ENCODE assay signal across 1 cellular context in the genomic region with DNA sequence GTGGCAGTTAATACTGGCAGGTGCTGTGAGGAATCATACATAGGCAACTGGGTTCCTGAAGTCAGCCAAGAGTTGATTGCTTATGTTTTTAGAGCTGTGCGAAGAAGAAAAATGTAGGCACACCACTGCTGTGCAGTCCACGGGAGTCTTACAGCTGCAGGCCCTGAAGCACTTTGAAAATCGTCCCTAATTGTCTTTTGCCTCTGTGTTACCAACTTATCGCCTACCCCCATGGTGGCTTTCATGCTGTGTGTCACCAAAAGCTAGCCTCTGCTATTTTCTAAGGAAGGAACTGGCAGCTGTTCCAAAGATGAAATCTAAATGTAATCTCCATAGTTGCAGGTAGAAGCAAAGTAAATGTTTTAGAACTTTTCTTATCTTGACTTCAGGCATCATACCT.
TF ChIP-seq lines count a peak whose summit lies in the region.

No MANE protein-coding gene starts in this region.

TF ChIP-seq in SK-N-SH treated with all-trans-retinoic acid at 6 μM for 48 hours, 23 proteins besides CTCF, POLR2A, EP300 and RAD21 (continued from another document):
- TF ChIP-seq, protein P1, sequence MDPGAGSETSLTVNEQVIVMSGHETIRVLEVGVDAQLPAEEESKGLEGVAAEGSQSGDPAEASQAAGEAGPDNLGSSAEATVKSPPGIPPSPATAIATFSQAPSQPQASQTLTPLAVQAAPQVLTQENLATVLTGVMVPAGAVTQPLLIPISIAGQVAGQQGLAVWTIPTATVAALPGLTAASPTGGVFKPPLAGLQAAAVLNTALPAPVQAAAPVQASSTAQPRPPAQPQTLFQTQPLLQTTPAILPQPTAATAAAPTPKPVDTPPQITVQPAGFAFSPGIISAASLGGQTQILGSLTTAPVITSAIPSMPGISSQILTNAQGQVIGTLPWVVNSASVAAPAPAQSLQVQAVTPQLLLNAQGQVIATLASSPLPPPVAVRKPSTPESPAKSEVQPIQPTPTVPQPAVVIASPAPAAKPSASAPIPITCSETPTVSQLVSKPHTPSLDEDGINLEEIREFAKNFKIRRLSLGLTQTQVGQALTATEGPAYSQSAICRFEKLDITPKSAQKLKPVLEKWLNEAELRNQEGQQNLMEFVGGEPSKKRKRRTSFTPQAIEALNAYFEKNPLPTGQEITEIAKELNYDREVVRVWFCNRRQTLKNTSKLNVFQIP (CRISPR knock-in tag; IDR thresholded peaks at IDR 0.05; ENCODE audit: borderline replicate concordance, low read depth): no peak
- TF ChIP-seq ISL1 (CRISPR knock-in tag; IDR thresholded peaks at IDR 0.05): no peak
- TF ChIP-seq CSDC2 (CRISPR knock-in tag; IDR thresholded peaks at IDR 0.05): no peak
- TF ChIP-seq, protein P2, sequence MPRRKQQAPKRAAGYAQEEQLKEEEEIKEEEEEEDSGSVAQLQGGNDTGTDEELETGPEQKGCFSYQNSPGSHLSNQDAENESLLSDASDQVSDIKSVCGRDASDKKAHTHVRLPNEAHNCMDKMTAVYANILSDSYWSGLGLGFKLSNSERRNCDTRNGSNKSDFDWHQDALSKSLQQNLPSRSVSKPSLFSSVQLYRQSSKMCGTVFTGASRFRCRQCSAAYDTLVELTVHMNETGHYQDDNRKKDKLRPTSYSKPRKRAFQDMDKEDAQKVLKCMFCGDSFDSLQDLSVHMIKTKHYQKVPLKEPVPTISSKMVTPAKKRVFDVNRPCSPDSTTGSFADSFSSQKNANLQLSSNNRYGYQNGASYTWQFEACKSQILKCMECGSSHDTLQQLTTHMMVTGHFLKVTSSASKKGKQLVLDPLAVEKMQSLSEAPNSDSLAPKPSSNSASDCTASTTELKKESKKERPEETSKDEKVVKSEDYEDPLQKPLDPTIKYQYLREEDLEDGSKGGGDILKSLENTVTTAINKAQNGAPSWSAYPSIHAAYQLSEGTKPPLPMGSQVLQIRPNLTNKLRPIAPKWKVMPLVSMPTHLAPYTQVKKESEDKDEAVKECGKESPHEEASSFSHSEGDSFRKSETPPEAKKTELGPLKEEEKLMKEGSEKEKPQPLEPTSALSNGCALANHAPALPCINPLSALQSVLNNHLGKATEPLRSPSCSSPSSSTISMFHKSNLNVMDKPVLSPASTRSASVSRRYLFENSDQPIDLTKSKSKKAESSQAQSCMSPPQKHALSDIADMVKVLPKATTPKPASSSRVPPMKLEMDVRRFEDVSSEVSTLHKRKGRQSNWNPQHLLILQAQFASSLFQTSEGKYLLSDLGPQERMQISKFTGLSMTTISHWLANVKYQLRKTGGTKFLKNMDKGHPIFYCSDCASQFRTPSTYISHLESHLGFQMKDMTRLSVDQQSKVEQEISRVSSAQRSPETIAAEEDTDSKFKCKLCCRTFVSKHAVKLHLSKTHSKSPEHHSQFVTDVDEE (CRISPR knock-in tag; IDR thresholded peaks at IDR 0.05): no peak
- no peak for TF ChIP-seq TOX (CRISPR knock-in tag; IDR thresholded peaks at IDR 0.05; ENCODE audit: borderline replicate concordance)
TF ChIP-seq in SK-N-SH treated with all-trans-retinoic acid at 6 μM for 48 hours: peak in this region for 0.
